Comparison of ENCODE assay signal across 19 cellular contexts in the genomic region with DNA sequence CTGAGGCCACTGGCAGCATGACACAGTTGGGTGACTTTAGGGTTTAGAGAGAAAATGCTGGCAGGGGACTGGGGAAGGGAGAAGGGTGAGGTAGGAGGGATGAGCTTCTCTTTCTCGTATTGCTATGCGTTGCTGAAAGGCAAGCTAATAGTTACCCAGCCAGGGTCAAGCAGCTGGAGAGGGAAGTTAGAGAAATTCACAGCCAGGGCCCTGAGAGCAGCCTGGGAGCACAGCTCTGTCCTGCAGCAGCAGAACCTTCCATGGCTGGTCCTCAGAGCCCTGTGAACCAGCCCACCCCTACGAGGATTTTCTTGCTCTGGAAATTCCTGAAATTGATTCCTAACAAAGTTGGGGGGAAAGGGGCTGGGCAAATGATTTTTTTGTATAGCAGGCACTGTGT.
"Had no signal": no experiment of that assay in that cellular context is flagged by ENCODE, and none has a peak within 500 bp of the region (broad histone marks: within the 10 kb centered on the region; RNA-seq: fewer than 3 reads in every experiment).

No MANE protein-coding gene starts in this region.

- ATAC-seq: esophagus mucosa, gastrocnemius medialis, natural killer cell had no signal

- DNase-seq: activated CD4-positive, CD25-positive, alpha-beta regulatory T cell treated with anti-CD3 and anti-CD28 coated beads, Interleukin-2, amount 50 U/mL, for 72 hours; activated CD8-positive, alpha-beta memory T cell treated with anti-CD3 and anti-CD28 coated beads for 24 hours; activated CD8-positive, alpha-beta memory T cell treated with anti-CD3 and anti-CD28 coated beads, Interleukin-2, amount 50 U/mL, for 48 hours; activated gamma-delta T cell; activated T-cell treated with anti-CD3 and anti-CD28 coated beads, Interleukin-2, amount 50 U/mL, for 48 hours; cortex of kidney; effector CD8-positive, alpha-beta T cell; gastrocnemius medialis; head of caudate nucleus; kidney glomerular epithelial cell; natural killer cell; nucleus accumbens; posterior cingulate gyrus; stimulated activated CD4-positive, alpha-beta T cell treated with anti-CD3 and anti-CD28 coated beads, Interleukin-2, amount 100 ng/mL, for 24 hours; stimulated activated naive CD4-positive, alpha-beta T cell treated with Interleukin-2 at 50 U/mL for 16 hours; T-helper 1 cell; T1000; thyroid gland had no signal
